8 cellular contexts compared by ENCODE assay signal in genomic region chr20:44967207-44967807, GRCh38. TPM values are rescaled to one million over a fixed set of nuclear protein-coding genes. Genes with fewer than 3 reads are reported as not detected.
A peak's percentile ranks its signal among the peaks of the same experiment; 100 is the strongest.
DNase-seq lines count a peak whose midpoint lies in the region; ATAC-seq, FAIRE-seq and TF ChIP-seq lines count a peak whose summit lies in the region.

No MANE protein-coding gene starts in this region.

- WGBS in HepG2 (ENCODE audit: low lambda C conversion rate), result 1% methylated on average over 5 of the region's 5 CpGs

- DNase-seq in RPMI7951 (ENCODE audit: low read depth), result peak; percentile 55
- DNase-seq in HepG2 (ENCODE audit: low spot score), result peak; percentile 49
- no peak for DNase-seq in thoracic aorta (ENCODE audit: low spot score)
- no peak for DNase-seq in middle frontal gyrus (ENCODE audit: extremely low spot score, low spot score)

- intact Hi-C loops in HepG2 (cut with micrococcal nuclease; ENCODE audit: unreplicated experiment), result loop anchor here (2.0 kb wide), 2 partner anchors 57 to 83 kb away; partner anchors contain the start of genes PABPC1L and YWHAB

- peaks cover 0 to 4% of the 10 kb centered on the region in 2 experiments; a peak in 1 of 5 replicates for H3K27me3 ChIP-seq in HepG2 (ENCODE audit: control insufficient read depth in 1 of 2, insufficient read depth in 2 of 2, low read length in 2 of 2)
- no peaks in the 10 kb centered on the region for H3K27me3 ChIP-seq in thoracic aorta (replicated peaks; ENCODE audit: insufficient read depth)

- TSS peak; percentile 44 for BruUV-seq in HepG2 (replicated peaks; lab: Mats Ljungman, UMichigan)

- CTCF ChIA-PET in HepG2 (lab: Yijun Ruan, JAX; ENCODE audit: low intra/inter-chr PET ratio, low total read pairs), result no interaction called here

- POLR2A ChIA-PET in HepG2 (lab: Yijun Ruan, JAX), result interaction anchor here (1.0 to 2.9 kb wide), 4 partner anchors 8 to 82 kb away, joined by 3 to 11 read pairs (median 6); partner anchors contain the start of genes TOMM34 and YWHAB

- H3K27ac ChIP-seq in HepG2 (ENCODE audit: extremely low read length, insufficient read depth, low read length) (peak overlapping the region; percentile 81), thoracic aorta (peak overlapping the region; percentile 7 to 79)

- H3K4me3 Mint-ChIP-seq in brain, result peak overlapping the region; percentile 97 to 100 (median 100)

- H3K36me3 Mint-ChIP-seq in brain, result no peaks in the 10 kb centered on the region

- TF ChIP-seq RAD21 in HepG2 (CRISPR knock-in tag; IDR thresholded peaks at IDR 0.05), result no peak

- no peaks in the 10 kb centered on the region for H4K20me1 ChIP-seq in HepG2 (ENCODE audit: insufficient read depth, low read length)

- peaks cover 60% of the 10 kb centered on the region for H3K4me1 ChIP-seq in HepG2 (ENCODE audit: insufficient read depth, low read length)
- peaks cover 0 to 37% of the 10 kb centered on the region in 2 donors for H3K4me1 ChIP-seq in thoracic aorta (ENCODE audit: control insufficient read depth in 1 of 2, low read depth in 2 of 2)

- no peak for TF ChIP-seq POLR2A in HepG2 (IDR thresholded peaks at IDR 0.05; ENCODE audit: insufficient read depth in 1 of 2, low read depth in 2 of 2, low read length in 2 of 2)

- H3K4me2 ChIP-seq in HepG2 (ENCODE audit: low read depth, low read length), result peak overlapping the region; percentile 98

- TF ChIP-seq CTCF in brain (conservative IDR thresholded peaks at IDR 0.05) (no peak), HepG2 (CRISPR knock-in tag; IDR thresholded peaks at IDR 0.05) (no peak; the same call in 1 of the 2 replicates), thoracic aorta (IDR thresholded peaks at IDR 0.05) (no peak)

- H3K36me3 ChIP-seq in HepG2 (replicated peaks in 1 of 2; ENCODE audit: control insufficient read depth in 1 of 2, insufficient read depth in 2 of 2, low read length in 2 of 2) (peaks cover 0 to 2% of the 10 kb centered on the region in 2 experiments; a peak in 4 of 5 replicates), thoracic aorta (no peaks in the 10 kb centered on the region)

- in situ Hi-C loops in HepG2 (cut with HindIII; ENCODE audit: extremely low pct_ligation_motif_present, low pct_unique_long_range_greater_than_20kb), result no loop called here

- H3K4me1 Mint-ChIP-seq in brain, result peaks cover 57% of the 10 kb centered on the region

- no peak for FAIRE-seq in HepG2 (lab: Jason Lieb, UNC)

- H3K9me3 Mint-ChIP-seq in brain, result peaks cover 0 to 3% (median 0%) of the 10 kb centered on the region in 5 experiments

- H3K4me3 ChIP-seq in HepG2 (replicated peaks in 1 of 3; ENCODE audit: insufficient read depth in 1 of 3, low read depth in 2 of 3, low read length in 3 of 3) (peak overlapping the region; percentile 83 to 100 (median 87)), thoracic aorta (peak overlapping the region; percentile 92)

- ATAC-seq in GM21447 (IDR thresholded peaks at IDR 0.05; ENCODE audit: unreplicated experiment), result peak; percentile 25
- ATAC-seq in HepG2, result peak; percentile 45
- ATAC-seq in thoracic aorta (ENCODE audit: insufficient number of reproducible peaks, low FRiP score, low read depth), result no peak
- ATAC-seq in HG02970 (IDR thresholded peaks at IDR 0.05; ENCODE audit: low FRiP score, unreplicated experiment), result no peak
- no peak for ATAC-seq in HG03139 (IDR thresholded peaks at IDR 0.05; ENCODE audit: unreplicated experiment)

- peaks cover 8% of the 10 kb centered on the region for H3K27me3 Mint-ChIP-seq in brain

- no peaks in the 10 kb centered on the region for H3K9me3 ChIP-seq in HepG2 (ENCODE audit: low read length)
- H3K9me3 ChIP-seq in thoracic aorta, result no peaks in the 10 kb centered on the region

- peak overlapping the region; percentile 72 to 95 (median 94) for H3K27ac Mint-ChIP-seq in brain

- no peak overlapping the region for H2AFZ ChIP-seq in HepG2 (ENCODE audit: low read length)

- H3K79me2 ChIP-seq in HepG2 (ENCODE audit: insufficient read depth, low read length), result peaks cover 48% of the 10 kb centered on the region

- peak overlapping the region; percentile 83 for H3K9ac ChIP-seq in HepG2 (ENCODE audit: insufficient read depth, low read depth, low read length)

- TF ChIP-seq EP300 in HepG2 (IDR thresholded peaks at IDR 0.05; ENCODE audit: low read depth in 2 of 2, low read length in 2 of 2) (no peak), HepG2 (CRISPR knock-in tag; IDR thresholded peaks at IDR 0.05; ENCODE audit: borderline replicate concordance) (no peak)

RNA-seq across cellular contexts. Expression of gene STK4, which starts 1.0 kb away (rescaled TPM):
- 26.2 and 26.7 TPM in 2 replicates for total RNA-seq in RPMI7951 (2014; rRNA removed; shearing (Covaris generic))
- polyA plus RNA-seq in brain (ENCODE audit: insufficient read depth, low read depth, low replicate concordance) (13.8 TPM), HepG2 (2011; rRNA removed) (21.2 and 25.6 TPM in 2 replicates)
- total RNA-seq in HepG2 (2016; rRNA removed; fragmentation: Illumina TruSeq; extraction: Trizol) (38.3 and 61.4 TPM in 2 replicates), thoracic aorta (10 to 100 TPM; 30.3 to 47.9 TPM)
- total RNA-seq in HepG2 (2016; cell fraction: cytosol; rRNA removed; fragmentation: Illumina TruSeq; extraction: Trizol; ENCODE audit: low read depth), result 7.6 and 8.4 TPM in 2 replicates
- total RNA-seq in HepG2 (2016; cell fraction: insoluble cytoplasmic fraction; rRNA removed; fragmentation: Illumina TruSeq; extraction: Trizol), result 38.6 and 51.4 TPM in 2 replicates
- 17.0 and 19.2 TPM in 2 replicates for total RNA-seq in HepG2 (2016; cell fraction: membrane; rRNA removed; fragmentation: Illumina TruSeq; extraction: Trizol)
- total RNA-seq in HepG2 (2016; cell fraction: nucleus; rRNA removed; fragmentation: Illumina TruSeq; extraction: Trizol), result 46.5 and 48.3 TPM in 2 replicates
- 11.6 and 16.8 TPM in 2 replicates for polyA plus RNA-seq in HepG2 (2011; cell fraction: cytosol; rRNA removed)
- 14.7 and 18.6 TPM in 2 replicates for polyA plus RNA-seq in HepG2 (2011; cell fraction: nucleus; rRNA removed)
- polyA plus RNA-seq in HepG2 (2012), result 16.8 and 20.4 TPM in 2 replicates
- polyA plus RNA-seq in HepG2 (2016; cell fraction: cytosol; fragmentation: Illumina TruSeq; extraction: Trizol; ENCODE audit: low read depth), result 1.2 TPM in 2 replicates
- polyA plus RNA-seq in HepG2 (2016; cell fraction: insoluble cytoplasmic fraction; fragmentation: Illumina TruSeq; extraction: Trizol; ENCODE audit: low read depth), result 34.7 and 38.5 TPM in 2 replicates
- 4.8 and 5.6 TPM in 2 replicates for polyA plus RNA-seq in HepG2 (2016; cell fraction: membrane; fragmentation: Illumina TruSeq; extraction: Trizol; ENCODE audit: low read depth)
- polyA plus RNA-seq in HepG2 (2016; cell fraction: nucleus; fragmentation: Illumina TruSeq; extraction: Trizol; ENCODE audit: insufficient read depth, low read depth), result 40.8 and 44.8 TPM in 2 replicates
- 23.3 and 33.6 TPM in 2 replicates for polyA minus RNA-seq in HepG2 (2011; rRNA and poly(A)+ RNA removed; ENCODE audit: low replicate concordance)
- 18.8 and 20.9 TPM in 2 replicates for polyA minus RNA-seq in HepG2 (2011; cell fraction: cytosol; rRNA and poly(A)+ RNA removed)
- polyA minus RNA-seq in HepG2 (2011; cell fraction: nucleus; rRNA and poly(A)+ RNA removed), result 67.3 and 85.4 TPM in 2 replicates

RNA-seq across cellular contexts. Expression of gene TOMM34, which starts 7.1 kb away (rescaled TPM):
- 68.0 and 90.6 TPM in 2 replicates for total RNA-seq in RPMI7951 (2014; rRNA removed; shearing (Covaris generic))
- polyA plus RNA-seq in brain (ENCODE audit: insufficient read depth, low read depth, low replicate concordance), result 78.4 TPM
- 52.0 and 73.0 TPM in 2 replicates for total RNA-seq in HepG2 (2016; rRNA removed; fragmentation: Illumina TruSeq; extraction: Trizol)
- 6.2 and 6.4 TPM in 2 replicates for total RNA-seq in HepG2 (2016; cell fraction: cytosol; rRNA removed; fragmentation: Illumina TruSeq; extraction: Trizol; ENCODE audit: low read depth)
- 52.3 and 72.3 TPM in 2 replicates for total RNA-seq in HepG2 (2016; cell fraction: insoluble cytoplasmic fraction; rRNA removed; fragmentation: Illumina TruSeq; extraction: Trizol)
- total RNA-seq in HepG2 (2016; cell fraction: membrane; rRNA removed; fragmentation: Illumina TruSeq; extraction: Trizol), result 18.0 and 21.0 TPM in 2 replicates
- 24.9 and 25.7 TPM in 2 replicates for total RNA-seq in HepG2 (2016; cell fraction: nucleus; rRNA removed; fragmentation: Illumina TruSeq; extraction: Trizol)
- polyA plus RNA-seq in HepG2 (2011; rRNA removed), result 36.2 and 38.3 TPM in 2 replicates
- 38.3 and 39.9 TPM in 2 replicates for polyA plus RNA-seq in HepG2 (2011; cell fraction: cytosol; rRNA removed)
- polyA plus RNA-seq in HepG2 (2011; cell fraction: nucleus; rRNA removed), result 20.9 and 23.3 TPM in 2 replicates
- polyA plus RNA-seq in HepG2 (2012), result 41.6 and 42.7 TPM in 2 replicates
- 7.7 and 7.8 TPM in 2 replicates for polyA plus RNA-seq in HepG2 (2016; cell fraction: cytosol; fragmentation: Illumina TruSeq; extraction: Trizol; ENCODE audit: low read depth)
- polyA plus RNA-seq in HepG2 (2016; cell fraction: insoluble cytoplasmic fraction; fragmentation: Illumina TruSeq; extraction: Trizol; ENCODE audit: low read depth), result 102 TPM in 2 replicates
- 17.3 and 19.1 TPM in 2 replicates for polyA plus RNA-seq in HepG2 (2016; cell fraction: membrane; fragmentation: Illumina TruSeq; extraction: Trizol; ENCODE audit: low read depth)
- polyA plus RNA-seq in HepG2 (2016; cell fraction: nucleus; fragmentation: Illumina TruSeq; extraction: Trizol; ENCODE audit: insufficient read depth, low read depth), result 45.6 and 46.6 TPM in 2 replicates
- 23.9 and 48.7 TPM in 2 replicates for polyA minus RNA-seq in HepG2 (2011; rRNA and poly(A)+ RNA removed; ENCODE audit: low replicate concordance)
- 11.6 and 12.1 TPM in 2 replicates for polyA minus RNA-seq in HepG2 (2011; cell fraction: cytosol; rRNA and poly(A)+ RNA removed)
- polyA minus RNA-seq in HepG2 (2011; cell fraction: nucleus; rRNA and poly(A)+ RNA removed), result 6.8 and 9.1 TPM in 2 replicates
- 10 to 100 TPM; 11.9 to 13.0 TPM for total RNA-seq in thoracic aorta

RNA-seq across cellular contexts. Expression of gene PABPC1L, which starts 57.4 kb away (rescaled TPM):
- 4.9 and 6.2 TPM in 2 replicates for total RNA-seq in RPMI7951 (2014; rRNA removed; shearing (Covaris generic))
- polyA plus RNA-seq in brain (ENCODE audit: insufficient read depth, low read depth, low replicate concordance), result 3.5 TPM
- 6.4 and 30.8 TPM in 2 replicates for total RNA-seq in HepG2 (2016; rRNA removed; fragmentation: Illumina TruSeq; extraction: Trizol)
- 8.8 and 10.6 TPM in 2 replicates for total RNA-seq in HepG2 (2016; cell fraction: cytosol; rRNA removed; fragmentation: Illumina TruSeq; extraction: Trizol; ENCODE audit: low read depth)
- total RNA-seq in HepG2 (2016; cell fraction: insoluble cytoplasmic fraction; rRNA removed; fragmentation: Illumina TruSeq; extraction: Trizol), result 7.2 and 30.6 TPM in 2 replicates
- 7.7 TPM in 2 replicates for total RNA-seq in HepG2 (2016; cell fraction: membrane; rRNA removed; fragmentation: Illumina TruSeq; extraction: Trizol)
- total RNA-seq in HepG2 (2016; cell fraction: nucleus; rRNA removed; fragmentation: Illumina TruSeq; extraction: Trizol), result 68.7 and 74.6 TPM in 2 replicates
- 252 and 283 TPM in 2 replicates for polyA plus RNA-seq in HepG2 (2011; rRNA removed)
- polyA plus RNA-seq in HepG2 (2011; cell fraction: cytosol; rRNA removed), result 48.8 and 52.2 TPM in 2 replicates
- 1,815 and 1,864 TPM in 2 replicates for polyA plus RNA-seq in HepG2 (2011; cell fraction: nucleus; rRNA removed)
- polyA plus RNA-seq in HepG2 (2012), result 109 and 110 TPM in 2 replicates
- 3.4 TPM in 2 replicates for polyA plus RNA-seq in HepG2 (2016; cell fraction: cytosol; fragmentation: Illumina TruSeq; extraction: Trizol; ENCODE audit: low read depth)
- 8.9 and 10.9 TPM in 2 replicates for polyA plus RNA-seq in HepG2 (2016; cell fraction: insoluble cytoplasmic fraction; fragmentation: Illumina TruSeq; extraction: Trizol; ENCODE audit: low read depth)
- polyA plus RNA-seq in HepG2 (2016; cell fraction: membrane; fragmentation: Illumina TruSeq; extraction: Trizol; ENCODE audit: low read depth), result 4.4 and 4.6 TPM in 2 replicates
- 374 and 409 TPM in 2 replicates for polyA plus RNA-seq in HepG2 (2016; cell fraction: nucleus; fragmentation: Illumina TruSeq; extraction: Trizol; ENCODE audit: insufficient read depth, low read depth)
- 12.6 and 64.0 TPM in 2 replicates for polyA minus RNA-seq in HepG2 (2011; rRNA and poly(A)+ RNA removed; ENCODE audit: low replicate concordance)
- 10.6 and 12.0 TPM in 2 replicates for polyA minus RNA-seq in HepG2 (2011; cell fraction: cytosol; rRNA and poly(A)+ RNA removed)
- polyA minus RNA-seq in HepG2 (2011; cell fraction: nucleus; rRNA and poly(A)+ RNA removed), result 250 and 264 TPM in 2 replicates
- total RNA-seq in thoracic aorta, result 10 to 100 TPM; 29.5 to 33.2 TPM

Comparison
In these comparisons a context has a peak if more than half of its experiments do, and no peak if none do; other contexts are left out.
1. ATAC-seq: peak in GM21447 (single experiment) and HepG2 (single experiment); none in thoracic aorta (single experiment), HG02970 (single experiment) and HG03139 (single experiment).
2. DNase-seq: peak in RPMI7951 (single experiment) and HepG2 (single experiment); none in thoracic aorta (single experiment) and middle frontal gyrus (single experiment).